In genomic region chr7:158432369-158433270, GRCh38 we compare ENCODE assay signal across 10 cellular contexts.
DNase-seq lines count a peak whose midpoint lies in the region; ATAC-seq and TF ChIP-seq lines count a peak whose summit lies in the region.
"Had no signal": no experiment of that assay in that cellular context is flagged by ENCODE, and none has a peak within 500 bp of the region (broad histone marks: within the 10 kb centered on the region; RNA-seq: fewer than 3 reads in every experiment).

No MANE protein-coding gene starts in this region.

- H3K9ac ChIP-seq in neural cell (ENCODE audit: low read length), result no peak overlapping the region

- H3K36me3 ChIP-seq in neural cell (ENCODE audit: insufficient read depth, low read length), result no peaks in the 10 kb centered on the region

- peaks cover 28% of the 10 kb centered on the region for H3K9me3 Mint-ChIP-seq in WTC11
- H3K9me3 Mint-ChIP-seq: stimulated activated naive CD8-positive, alpha-beta T cell treated with anti-CD3 and anti-CD28 coated beads, Interleukin-15, Interleukin-2, amounts not matched to agents 100 ng/mL and 50 ng/mL, for 24 hours had no signal

- no peak for TF ChIP-seq RAD21 in neural cell (conservative IDR thresholded peaks at IDR 0.05)

- peaks cover 3% of the 10 kb centered on the region for H3K9me3 ChIP-seq in neural cell (ENCODE audit: low read length)

- TF ChIP-seq CTCF in astrocyte of the spinal cord (IDR thresholded peaks at IDR 0.05; ENCODE audit: low read depth, low read length), result no peak
- TF ChIP-seq CTCF in neural cell (IDR thresholded peaks at IDR 0.05; ENCODE audit: poor library complexity, severe bottlenecking), result no peak
- TF ChIP-seq CTCF in WTC11 (IDR thresholded peaks at IDR 0.05), result no peak

- H3K27me3 ChIP-seq in neural cell (ENCODE audit: insufficient read depth, low read depth, low read length), result no peaks in the 10 kb centered on the region

- no peaks in the 10 kb centered on the region; the same call in 1 of the 2 replicates for H3K27me3 Mint-ChIP-seq in WTC11 (ENCODE audit: low read depth)

- H3K4me1 Mint-ChIP-seq in WTC11, result peaks cover 12% of the 10 kb centered on the region

- H3K27ac ChIP-seq in neural cell (ENCODE audit: low read length), result peak overlapping the region; percentile 37

- no peaks in the 10 kb centered on the region for H3K79me2 ChIP-seq in neural cell (replicated peaks; ENCODE audit: insufficient read depth, low read length)

- POLR2A ChIA-PET in WTC11 (lab: Charles Lee), result no interaction called here

- CTCF ChIA-PET in WTC11 (lab: Charles Lee), result interaction anchor here (1.2 kb wide), 2 partner anchors 10 to 36 kb away, joined by 3 to 4 read pairs; no protein-coding TSS in a partner anchor

- no peak overlapping the region for H2AFZ ChIP-seq in neural cell (ENCODE audit: low read depth, low read length)

- no peak overlapping the region for H3K27ac Mint-ChIP-seq in WTC11
- H3K27ac Mint-ChIP-seq: stimulated activated naive CD8-positive, alpha-beta T cell treated with anti-CD3 and anti-CD28 coated beads, Interleukin-15, Interleukin-2, amounts not matched to agents 100 ng/mL and 50 ng/mL, for 24 hours had no signal

- ATAC-seq in GM21515 (IDR thresholded peaks at IDR 0.05; ENCODE audit: unreplicated experiment) (no peak), GM21825 (IDR thresholded peaks at IDR 0.05; ENCODE audit: unreplicated experiment) (no peak), WTC11 (no peak; the same call in 1 of the 2 replicates)

- no peak overlapping the region for H3K4me3 Mint-ChIP-seq in WTC11
- H3K4me3 Mint-ChIP-seq: stimulated activated naive CD8-positive, alpha-beta T cell treated with anti-CD3 and anti-CD28 coated beads, Interleukin-15, Interleukin-2, amounts not matched to agents 100 ng/mL and 50 ng/mL, for 24 hours had no signal

- H3K9me2 ChIP-seq in neural cell (ENCODE audit: insufficient read depth, low read length), result no peaks in the 10 kb centered on the region

- H3K36me3 Mint-ChIP-seq in WTC11, result peaks cover 4% of the 10 kb centered on the region; the same call in 1 of the 2 replicates

- H4K20me1 ChIP-seq in neural cell (ENCODE audit: insufficient read depth), result no peaks in the 10 kb centered on the region

- peak overlapping the region; percentile 11 for H3K4me2 ChIP-seq in neural cell (ENCODE audit: low read length)

- H3F3A ChIP-seq in neural cell (ENCODE audit: insufficient read depth, low read length, poor library complexity, severe bottlenecking), result no peaks in the 10 kb centered on the region

- H3K4me3 ChIP-seq in astrocyte of the spinal cord (ENCODE audit: low read depth, low read length), result no peak overlapping the region
- H3K4me3 ChIP-seq in neural cell (ENCODE audit: low read length), result no peak overlapping the region

- in situ Hi-C loops in astrocyte of the spinal cord (cut with HindIII; ENCODE audit: low sequenced_read_pairs), result no loop called here

- TF ChIP-seq EP300 in neural cell (conservative IDR thresholded peaks at IDR 0.05; ENCODE audit: poor library complexity, severe bottlenecking), result no peak

- DNase-seq in DMS53 (lab: John Stamatoyannopoulos, UW) (peak; percentile 99), NCI-H2029 (lab: John Stamatoyannopoulos, UW) (peak; percentile 95), astrocyte of the spinal cord (ENCODE audit: low read depth, low spot score) (peak; percentile 43), WTC11 (ENCODE audit: low spot score) (no peak)
- no peak for DNase-seq in activated CD8-positive, alpha-beta memory T cell treated with anti-CD3 and anti-CD28 coated beads for 24 hours
- DNase-seq: nucleus accumbens had no signal

TF ChIP-seq in neural cell, 6 proteins besides CTCF, POLR2A, EP300 and RAD21:
- no peak for TF ChIP-seq EZH2 (IDR thresholded peaks at IDR 0.05; ENCODE audit: borderline replicate concordance, insufficient read depth, low read length, poor library complexity, severe bottlenecking)
- TF ChIP-seq POLR2AphosphoS5 (IDR thresholded peaks at IDR 0.05), result no peak
- no peak for TF ChIP-seq REST (IDR thresholded peaks at IDR 0.05; ENCODE audit: borderline replicate concordance)

TF ChIP-seq in WTC11, 78 proteins besides CTCF, POLR2A, EP300 and RAD21 (continues in another document):
- TF ChIP-seq CBFB (CRISPR knock-in tag; IDR thresholded peaks at IDR 0.05; ENCODE audit: low read depth) (no peak), MAX (CRISPR knock-in tag; IDR thresholded peaks at IDR 0.05) (no peak), ZNF532 (CRISPR knock-in tag; IDR thresholded peaks at IDR 0.05; ENCODE audit: borderline replicate concordance) (no peak), E2F4 (CRISPR knock-in tag; IDR thresholded peaks at IDR 0.05; ENCODE audit: borderline replicate concordance, low read depth) (no peak), MLX (CRISPR knock-in tag; IDR thresholded peaks at IDR 0.05) (no peak), JUN (CRISPR knock-in tag; IDR thresholded peaks at IDR 0.05) (no peak), ZNF219 (CRISPR knock-in tag; IDR thresholded peaks at IDR 0.05; ENCODE audit: borderline replicate concordance) (no peak), SP1 (CRISPR knock-in tag; conservative IDR thresholded peaks at IDR 0.05) (no peak), SMAD3 (CRISPR knock-in tag; IDR thresholded peaks at IDR 0.05; ENCODE audit: borderline replicate concordance) (no peak), FOXK1 (CRISPR knock-in tag; IDR thresholded peaks at IDR 0.05) (no peak), MYBL2 (CRISPR knock-in tag; IDR thresholded peaks at IDR 0.05) (no peak), E2F5 (CRISPR knock-in tag; IDR thresholded peaks at IDR 0.05) (no peak), TEAD4 (CRISPR knock-in tag; IDR thresholded peaks at IDR 0.05) (no peak)

Comparison
In these comparisons a context has a peak if more than half of its experiments do, and no peak if none do; other contexts are left out.
1. DNase-seq: peak in DMS53 (single experiment), NCI-H2029 (single experiment) and astrocyte of the spinal cord (single experiment); none in WTC11 (single experiment) and activated CD8-positive, alpha-beta memory T cell treated with anti-CD3 and anti-CD28 coated beads for 24 hours (single experiment).